ENCODE assay signal across 21 cellular contexts in the genomic region with DNA sequence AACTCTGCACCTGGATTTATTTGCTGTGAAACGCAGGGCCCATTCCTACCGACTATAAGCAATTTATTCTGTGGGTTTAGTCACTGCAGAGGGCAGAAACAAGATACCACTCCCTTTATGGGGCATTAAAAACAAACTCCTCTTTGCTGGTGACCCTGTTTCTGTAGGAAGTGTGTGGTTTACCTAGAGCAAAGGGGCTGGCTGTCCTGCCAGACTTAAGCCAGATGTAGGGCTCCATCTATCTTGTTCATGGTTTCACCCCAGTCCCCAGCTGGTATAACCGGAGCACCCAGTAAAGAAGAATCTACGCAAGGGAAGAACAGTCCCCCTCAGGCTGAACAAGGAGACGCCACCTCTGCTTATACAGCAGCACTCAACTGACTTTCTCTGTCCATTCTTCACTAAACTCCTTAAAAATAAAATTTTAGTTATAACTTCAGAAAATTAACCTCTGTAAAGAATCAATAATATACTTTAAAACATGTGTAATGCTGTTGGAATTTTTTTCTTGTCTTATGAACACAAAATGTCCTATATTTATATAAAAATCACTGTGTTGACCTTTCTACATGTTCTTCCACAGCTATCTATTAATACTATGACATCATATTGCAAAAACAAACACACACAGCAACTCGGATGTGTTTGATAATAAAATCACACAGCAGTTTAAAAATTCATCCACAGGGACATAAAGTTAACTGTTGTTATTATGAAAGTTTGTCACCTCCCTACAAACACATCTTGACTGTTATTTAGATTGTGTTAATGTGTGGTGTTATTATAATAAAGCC.
"Had no signal": no experiment of that assay in that cellular context is flagged by ENCODE, and none has a peak within 500 bp of the region (broad histone marks: within the 10 kb centered on the region; RNA-seq: fewer than 3 reads in every experiment).

No MANE protein-coding gene starts in this region.

- H3K27me3 ChIP-seq: neural progenitor cell, pancreas, sigmoid colon had no signal

- H3K36me3 Mint-ChIP-seq: natural killer cell treated with Interleukin-12 subunit alpha and Interleukin-12 subunit beta and Interleukin-15 and Interleukin-18, amount 100 ng/mL, for 72 hours; neural progenitor cell; stimulated activated naive B cell treated with anti-CD40 and anti-IgM and Interleukin-4, amounts not matched to agents 10 μg/mL and 1 μg/mL and 100 μg/mL, for 72 hours; type B pancreatic cell had no signal

- DNase-seq: effector CD4-positive, alpha-beta T cell; foreskin melanocyte; kidney; left cardiac atrium; left ventricle myocardium inferior; mesenchymal stem cell; midbrain; nucleus accumbens; pancreas; sigmoid colon; stimulated activated CD4-positive, alpha-beta T cell treated with anti-CD3 and anti-CD28 coated beads, Interleukin-2, amount 100 ng/mL, for 24 hours; stimulated activated CD4-positive, alpha-beta T cell treated with anti-CD3 and anti-CD28 coated beads, Interleukin-4, amount 100 ng/mL, for 4 hours; stimulated activated naive B cell treated with anti-CD40 and anti-IgM and Interleukin-4, amounts not matched to agents 10 μg/mL and 1 μg/mL and 100 μg/mL, for 72 hours had no signal

- ATAC-seq: left cardiac atrium; natural killer cell treated with Interleukin-12 subunit alpha and Interleukin-12 subunit beta and Interleukin-15 and Interleukin-18, amount 100 ng/mL, for 72 hours; pancreas had no signal

- H3K9ac ChIP-seq: neural progenitor cell had no signal

- H3K4me3 Mint-ChIP-seq: natural killer cell treated with Interleukin-12 subunit alpha and Interleukin-12 subunit beta and Interleukin-15 and Interleukin-18, amount 100 ng/mL, for 72 hours; neural progenitor cell; type B pancreatic cell had no signal

- H2AFZ ChIP-seq: hepatocyte, neural progenitor cell had no signal

- H3K4me1 ChIP-seq: pancreas, prostate gland had no signal

- H3K27ac ChIP-seq: coronary artery, hepatocyte, left ventricle myocardium inferior, neural progenitor cell, pancreas, prostate gland, sigmoid colon, skin epidermis had no signal

- H3K4me2 ChIP-seq: hepatocyte, neural progenitor cell had no signal

- H3K27ac Mint-ChIP-seq: natural killer cell treated with Interleukin-12 subunit alpha and Interleukin-12 subunit beta and Interleukin-15 and Interleukin-18, amount 100 ng/mL, for 72 hours; neural progenitor cell; stimulated activated naive B cell treated with anti-CD40 and anti-IgM and Interleukin-4, amounts not matched to agents 10 μg/mL and 1 μg/mL and 100 μg/mL, for 72 hours; type B pancreatic cell had no signal

- H3K9me3 Mint-ChIP-seq: natural killer cell treated with Interleukin-12 subunit alpha and Interleukin-12 subunit beta and Interleukin-15 and Interleukin-18, amount 100 ng/mL, for 72 hours; neural progenitor cell; stimulated activated naive B cell treated with anti-CD40 and anti-IgM and Interleukin-4, amounts not matched to agents 10 μg/mL and 1 μg/mL and 100 μg/mL, for 72 hours; type B pancreatic cell had no signal

- H3K79me2 ChIP-seq: hepatocyte had no signal

- H3K4me3 ChIP-seq: coronary artery, hepatocyte, left ventricle myocardium inferior, lung, neural progenitor cell, pancreas, prostate gland, sigmoid colon, skin epidermis had no signal

- H3K9me3 ChIP-seq: left ventricle myocardium inferior, pancreas, prostate gland, sigmoid colon had no signal

- H3K36me3 ChIP-seq: left ventricle myocardium inferior, neural progenitor cell, pancreas, prostate gland, sigmoid colon had no signal
